8 cellular contexts compared by ENCODE assay signal in the genomic region with DNA sequence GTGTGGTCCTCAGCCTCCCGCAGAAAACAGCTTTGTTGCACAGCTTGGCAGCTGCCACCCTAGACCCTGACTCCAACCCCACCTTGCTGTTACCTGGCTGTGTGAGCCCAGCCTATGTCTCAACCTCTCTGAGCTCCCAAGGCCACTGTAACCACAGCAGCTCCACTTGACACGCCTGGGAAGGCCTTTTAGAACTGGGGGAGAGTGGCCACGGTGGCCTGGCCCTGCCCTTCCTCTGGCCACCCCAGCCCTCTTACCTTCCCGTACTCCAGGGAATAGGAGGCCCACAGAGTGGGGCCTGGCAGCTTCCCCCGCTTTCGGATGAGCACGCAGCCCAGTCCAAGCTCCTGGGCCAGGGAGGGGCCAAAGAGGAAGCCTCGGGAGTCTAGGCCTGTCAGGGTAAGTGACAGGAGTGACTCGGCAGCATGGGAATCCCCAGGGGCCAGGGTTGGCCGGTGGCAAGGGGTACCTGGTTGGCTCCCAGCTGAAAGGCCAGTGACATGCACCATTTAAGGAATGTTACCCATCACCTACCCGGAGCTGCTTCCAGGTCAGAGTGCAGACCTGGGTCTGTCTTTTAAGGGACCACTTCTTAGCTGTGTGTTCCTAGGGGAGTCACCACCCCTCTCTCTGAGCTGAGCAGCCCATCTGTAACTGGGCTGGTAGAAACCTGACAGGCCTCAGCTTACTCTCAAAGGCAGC. TPM values are rescaled to one million over a fixed set of nuclear protein-coding genes. Genes with fewer than 3 reads are reported as not detected.
DNase-seq lines count a peak whose midpoint lies in the region; ATAC-seq and TF ChIP-seq lines count a peak whose summit lies in the region.

No MANE protein-coding gene starts in this region.

- H3K9me3 ChIP-seq in CD4-positive, CD25-positive, alpha-beta regulatory T cell (ENCODE audit: control insufficient read depth in 2 of 2, low read length in 2 of 2) = no peaks in the 10 kb centered on the region
- no peaks in the 10 kb centered on the region for H3K9me3 ChIP-seq in KOPT-K1 (ENCODE audit: insufficient read depth, low read length, poor library complexity, severe bottlenecking)
- no peaks in the 10 kb centered on the region for H3K9me3 ChIP-seq in left lung
- no peaks in the 10 kb centered on the region for H3K9me3 ChIP-seq in thoracic aorta

- peak overlapping the region; percentile 86 to 97 (median 88) for H3K4me3 Mint-ChIP-seq in CD4-positive, CD25-positive, alpha-beta regulatory T cell

- no peaks in the 10 kb centered on the region for H3K9me3 Mint-ChIP-seq in CD4-positive, CD25-positive, alpha-beta regulatory T cell
- no peaks in the 10 kb centered on the region for H3K9me3 Mint-ChIP-seq in activated naive CD4-positive, alpha-beta T cell treated with anti-CD3 and anti-CD28 coated beads, Interleukin-2, amount 50 U/mL, for 72 hours

- ATAC-seq in CD4-positive, CD25-positive, alpha-beta regulatory T cell (ENCODE audit: low read depth in 2 of 2) = no peak
- peak in 1 of 2 donors; percentile 35 for ATAC-seq in activated naive CD4-positive, alpha-beta T cell treated with anti-CD3 and anti-CD28 coated beads, Interleukin-2, amount 50 U/mL, for 72 hours
- ATAC-seq in left lung (no peak), thoracic aorta (ENCODE audit: insufficient number of reproducible peaks, low FRiP score, low read depth) (no peak), GM18867 (IDR thresholded peaks at IDR 0.05; ENCODE audit: unreplicated experiment) (no peak)

- intact Hi-C loops in left lung (cut with DNase I) = no loop called here

- no peaks in the 10 kb centered on the region for H3K27me3 ChIP-seq in CD4-positive, CD25-positive, alpha-beta regulatory T cell (ENCODE audit: control insufficient read depth, insufficient read depth, low read length)
- no peaks in the 10 kb centered on the region for H3K27me3 ChIP-seq in left lung
- no peaks in the 10 kb centered on the region for H3K27me3 ChIP-seq in thoracic aorta (replicated peaks; ENCODE audit: insufficient read depth)

- DNase-seq in CD4-positive, CD25-positive, alpha-beta regulatory T cell = no peak
- peak; percentile 44 to 73 for DNase-seq in activated naive CD4-positive, alpha-beta T cell treated with anti-CD3 and anti-CD28 coated beads, Interleukin-2, amount 50 U/mL, for 72 hours (ENCODE audit: low spot score in 2 of 2)
- peak in 1 of 2 donors; percentile 79 for DNase-seq in left lung
- DNase-seq in thoracic aorta (ENCODE audit: low spot score) = no peak
- DNase-seq in NCI-H128 (lab: John Stamatoyannopoulos, UW; ENCODE audit: unreplicated experiment) = no peak
- no peak for DNase-seq in NCI-H146 treated with DMSO at 0.1 percent for 48 hours (lab: John Stamatoyannopoulos, UW; ENCODE audit: unreplicated experiment)

- H3K36me3 Mint-ChIP-seq in CD4-positive, CD25-positive, alpha-beta regulatory T cell = peaks cover 3% of the 10 kb centered on the region
- H3K36me3 Mint-ChIP-seq in activated naive CD4-positive, alpha-beta T cell treated with anti-CD3 and anti-CD28 coated beads, Interleukin-2, amount 50 U/mL, for 72 hours = peaks cover 11% of the 10 kb centered on the region in 2 donors

- H3K4me1 ChIP-seq in CD4-positive, CD25-positive, alpha-beta regulatory T cell (ENCODE audit: control insufficient read depth, insufficient read depth, low read length, poor library complexity, severe bottlenecking) = peaks cover 36% of the 10 kb centered on the region
- H3K4me1 ChIP-seq in left lung = peaks cover 11 to 39% of the 10 kb centered on the region in 2 donors
- peaks cover 11 to 34% of the 10 kb centered on the region in 2 donors for H3K4me1 ChIP-seq in thoracic aorta (ENCODE audit: control insufficient read depth in 1 of 2, low read depth in 2 of 2)

- H3K27me3 Mint-ChIP-seq in CD4-positive, CD25-positive, alpha-beta regulatory T cell = no peaks in the 10 kb centered on the region

- H3K27ac ChIP-seq in CD4-positive, CD25-positive, alpha-beta regulatory T cell (ENCODE audit: insufficient read depth, low read length, poor library complexity, severe bottlenecking) = peak overlapping the region; percentile 81
- H3K27ac ChIP-seq in KOPT-K1 (ENCODE audit: low read depth, low read length, poor library complexity, severe bottlenecking) (peak overlapping the region; percentile 90), left lung (peak overlapping the region; percentile 88 to 94), thoracic aorta (peak overlapping the region; percentile 78 to 93)

- H3K4me1 Mint-ChIP-seq in CD4-positive, CD25-positive, alpha-beta regulatory T cell = peaks cover 0 to 27% (median 0%) of the 10 kb centered on the region in 4 donors

- TF ChIP-seq CTCF in left lung (IDR thresholded peaks at IDR 0.05) = no peak
- no peak for TF ChIP-seq CTCF in thoracic aorta (IDR thresholded peaks at IDR 0.05)

- peak overlapping the region in 2 of 3 donors; percentile 56 to 90 for H3K27ac Mint-ChIP-seq in CD4-positive, CD25-positive, alpha-beta regulatory T cell
- H3K27ac Mint-ChIP-seq in activated naive CD4-positive, alpha-beta T cell treated with anti-CD3 and anti-CD28 coated beads, Interleukin-2, amount 50 U/mL, for 72 hours = peak overlapping the region; percentile 95

- H3K36me3 ChIP-seq in CD4-positive, CD25-positive, alpha-beta regulatory T cell (ENCODE audit: control insufficient read depth, insufficient read depth, low read length) = peaks cover 8% of the 10 kb centered on the region
- peaks cover 54% of the 10 kb centered on the region for H3K36me3 ChIP-seq in KOPT-K1 (ENCODE audit: insufficient read depth, low read length)
- peaks cover 0 to 32% of the 10 kb centered on the region in 2 donors for H3K36me3 ChIP-seq in left lung
- peaks cover 11% of the 10 kb centered on the region for H3K36me3 ChIP-seq in thoracic aorta

- peak overlapping the region; percentile 61 for H3K4me3 ChIP-seq in CD4-positive, CD25-positive, alpha-beta regulatory T cell (ENCODE audit: low read depth, low read length)
- H3K4me3 ChIP-seq in left lung (peak overlapping the region; percentile 82 to 91), thoracic aorta (peak overlapping the region; percentile 87)

RNA-seq across cellular contexts. Expression of a gene that starts 1.4 kb away (rescaled TPM):
- total RNA-seq in CD4-positive, CD25-positive, alpha-beta regulatory T cell = 145 TPM
- polyA plus RNA-seq in CD4-positive, CD25-positive, alpha-beta regulatory T cell = 100 to 1,000 TPM; 370 to 489 (median 443) TPM
- total RNA-seq in activated naive CD4-positive, alpha-beta T cell treated with anti-CD3 and anti-CD28 coated beads, Interleukin-2, amount 50 U/mL, for 72 hours = 100 to 1,000 TPM; 145 to 168 TPM
- total RNA-seq in left lung (100 to 1,000 TPM; 108 to 161 TPM), thoracic aorta (10 to 100 TPM; 45.5 to 80.7 TPM)

RNA-seq across cellular contexts. Expression of a gene that starts 6.7 kb away (rescaled TPM):
- 4.8 TPM for total RNA-seq in CD4-positive, CD25-positive, alpha-beta regulatory T cell
- 1 to 10 TPM in 2 of 4 donors, under 1 TPM in 2; 0.60 to 1.4 (median 1.2) TPM for polyA plus RNA-seq in CD4-positive, CD25-positive, alpha-beta regulatory T cell
- total RNA-seq in activated naive CD4-positive, alpha-beta T cell treated with anti-CD3 and anti-CD28 coated beads, Interleukin-2, amount 50 U/mL, for 72 hours = 100 to 1,000 TPM; 145 to 240 TPM
- total RNA-seq in left lung (10 to 100 TPM in 1 of 2 donors, 1 to 10 TPM in 1; 9.3 to 14.5 TPM), thoracic aorta (under 1 TPM in 1 of 2 donors, not detected in 1; 0.71 TPM)

RNA-seq across cellular contexts. Expression of a gene that starts 25.3 kb away (rescaled TPM):
- total RNA-seq in CD4-positive, CD25-positive, alpha-beta regulatory T cell = 337 TPM
- polyA plus RNA-seq in CD4-positive, CD25-positive, alpha-beta regulatory T cell = 10 to 100 TPM; 18.1 to 23.6 (median 19.9) TPM
- 100 to 1,000 TPM in 1 of 2 donors, 10 to 100 TPM in 1; 55.7 to 128 TPM for total RNA-seq in activated naive CD4-positive, alpha-beta T cell treated with anti-CD3 and anti-CD28 coated beads, Interleukin-2, amount 50 U/mL, for 72 hours
- total RNA-seq in left lung (100 to 1,000 TPM; 154 to 193 TPM), thoracic aorta (100 to 1,000 TPM; 108 to 179 TPM)

RNA-seq across cellular contexts. Expression of a gene that starts 46.4 kb away (rescaled TPM):
- total RNA-seq in CD4-positive, CD25-positive, alpha-beta regulatory T cell = 63.1 TPM
- polyA plus RNA-seq in CD4-positive, CD25-positive, alpha-beta regulatory T cell = 10 to 100 TPM in 3 of 4 donors, 1 to 10 TPM in 1; 8.1 to 13.9 (median 11.3) TPM
- 10 to 100 TPM; 29.3 to 50.3 TPM for total RNA-seq in activated naive CD4-positive, alpha-beta T cell treated with anti-CD3 and anti-CD28 coated beads, Interleukin-2, amount 50 U/mL, for 72 hours
- total RNA-seq in left lung (10 to 100 TPM; 46.3 to 46.5 TPM), thoracic aorta (10 to 100 TPM; 24.8 to 38.7 TPM)

RNA-seq across cellular contexts. Expression of a gene that starts 46.6 kb away (rescaled TPM):
- 49.5 TPM for total RNA-seq in CD4-positive, CD25-positive, alpha-beta regulatory T cell
- 100 to 1,000 TPM; 111 to 164 (median 131) TPM for polyA plus RNA-seq in CD4-positive, CD25-positive, alpha-beta regulatory T cell
- total RNA-seq in activated naive CD4-positive, alpha-beta T cell treated with anti-CD3 and anti-CD28 coated beads, Interleukin-2, amount 50 U/mL, for 72 hours = 10 to 100 TPM; 36.0 to 63.5 TPM
- 10 to 100 TPM; 47.3 to 51.1 TPM for total RNA-seq in left lung
- total RNA-seq in thoracic aorta = 10 to 100 TPM; 12.4 to 31.4 TPM

Comparison
In these comparisons a context has a peak if more than half of its experiments do, and no peak if none do; other contexts are left out.
1. DNase-seq: peak in activated naive CD4-positive, alpha-beta T cell treated with anti-CD3 and anti-CD28 coated beads, Interleukin-2, amount 50 U/mL, for 72 hours (2 of 2); none in CD4-positive, CD25-positive, alpha-beta regulatory T cell (0 of 3), thoracic aorta (single experiment), NCI-H128 (single experiment) and NCI-H146 treated with DMSO at 0.1 percent for 48 hours (single experiment).
2. RNA of a gene that starts 6.7 kb away (total RNA-seq): 145 to 240 TPM in activated naive CD4-positive, alpha-beta T cell treated with anti-CD3 and anti-CD28 coated beads, Interleukin-2, amount 50 U/mL, for 72 hours; 9.3 to 14.5 TPM in left lung, 4.8 TPM in CD4-positive, CD25-positive, alpha-beta regulatory T cell (single experiment) and 0.71 TPM in thoracic aorta; every median in the first group is over 4 times any median in the second.
3. Peak in every context shown above with its lines, with median percentiles within 50 percentile points of each other: H3K27ac ChIP-seq and H3K4me3 ChIP-seq.